Comparison of ENCODE assay signal across 1 cellular context in genomic region chr18:36850527-36851201, GRCh38.
TF ChIP-seq lines count a peak whose summit lies in the region.

No MANE protein-coding gene starts in this region.

TF ChIP-seq in K562, 482 proteins besides CTCF, POLR2A, EP300 and RAD21 (continued from another document):
- TF ChIP-seq GATAD2B (IDR thresholded peaks at IDR 0.05; ENCODE audit: borderline replicate concordance), result 0 out of 2 replicates have a peak, but pooled peaks have one; percentile 17
- TF ChIP-seq TAL1 (IDR thresholded peaks at IDR 0.05), result no peak
- peak; percentile 93 for TF ChIP-seq CTBP1 (IDR thresholded peaks at IDR 0.05; ENCODE audit: borderline replicate concordance)
- TF ChIP-seq, protein P1, sequence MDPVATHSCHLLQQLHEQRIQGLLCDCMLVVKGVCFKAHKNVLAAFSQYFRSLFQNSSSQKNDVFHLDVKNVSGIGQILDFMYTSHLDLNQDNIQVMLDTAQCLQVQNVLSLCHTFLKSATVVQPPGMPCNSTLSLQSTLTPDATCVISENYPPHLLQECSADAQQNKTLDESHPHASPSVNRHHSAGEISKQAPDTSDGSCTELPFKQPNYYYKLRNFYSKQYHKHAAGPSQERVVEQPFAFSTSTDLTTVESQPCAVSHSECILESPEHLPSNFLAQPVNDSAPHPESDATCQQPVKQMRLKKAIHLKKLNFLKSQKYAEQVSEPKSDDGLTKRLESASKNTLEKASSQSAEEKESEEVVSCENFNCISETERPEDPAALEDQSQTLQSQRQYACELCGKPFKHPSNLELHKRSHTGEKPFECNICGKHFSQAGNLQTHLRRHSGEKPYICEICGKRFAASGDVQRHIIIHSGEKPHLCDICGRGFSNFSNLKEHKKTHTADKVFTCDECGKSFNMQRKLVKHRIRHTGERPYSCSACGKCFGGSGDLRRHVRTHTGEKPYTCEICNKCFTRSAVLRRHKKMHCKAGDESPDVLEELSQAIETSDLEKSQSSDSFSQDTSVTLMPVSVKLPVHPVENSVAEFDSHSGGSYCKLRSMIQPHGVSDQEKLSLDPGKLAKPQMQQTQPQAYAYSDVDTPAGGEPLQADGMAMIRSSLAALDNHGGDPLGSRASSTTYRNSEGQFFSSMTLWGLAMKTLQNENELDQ (CRISPR knock-in tag; IDR thresholded peaks at IDR 0.05; ENCODE audit: borderline replicate concordance), result no peak
- no peak for TF ChIP-seq ZNF695 (CRISPR knock-in tag; IDR thresholded peaks at IDR 0.05)
- no peak for TF ChIP-seq NFIX (CRISPR knock-in tag; IDR thresholded peaks at IDR 0.05; ENCODE audit: low read depth)
- TF ChIP-seq MCM7 (IDR thresholded peaks at IDR 0.05), result no peak
- peak; percentile 86 for TF ChIP-seq MECOM (CRISPR knock-in tag; IDR thresholded peaks at IDR 0.05)
TF ChIP-seq in K562: peak in this region for 31.
